Comparison of ENCODE assay signal across 8 cellular contexts in the genomic region with DNA sequence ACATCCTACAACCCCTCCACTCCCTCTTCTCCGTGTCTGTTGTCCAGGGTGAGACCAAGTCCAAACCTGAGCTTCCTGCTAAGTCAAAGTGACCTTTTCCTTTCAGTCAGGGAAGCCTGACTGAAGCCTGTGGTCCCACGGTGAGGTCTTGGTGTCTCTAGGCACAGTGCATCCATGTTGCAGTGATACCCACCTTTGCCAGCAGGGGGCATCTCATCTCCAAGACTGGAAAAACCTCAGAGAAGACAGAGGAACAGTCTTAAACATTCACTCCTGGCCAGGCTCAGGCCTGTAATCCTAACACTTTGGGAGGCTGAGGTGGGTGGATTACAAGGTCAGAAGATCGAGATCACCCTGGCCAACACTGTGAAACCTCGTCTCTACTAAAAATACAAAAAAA. TPM values are rescaled to one million over a fixed set of nuclear protein-coding genes. Genes with fewer than 3 reads are reported as not detected.
A peak's percentile ranks its signal among the peaks of the same experiment; 100 is the strongest.
DNase-seq lines count a peak whose midpoint lies in the region; ATAC-seq and TF ChIP-seq lines count a peak whose summit lies in the region.
"Not testable (repeated sequence)": the region's sequence is repeated elsewhere in the genome, so short reads cannot be mapped to it uniquely, and the experiment has no call there.

No MANE protein-coding gene starts in this region.

- H3K4me1 ChIP-seq in heart right ventricle; aorta (ENCODE audit: control insufficient read depth in 1 of 2, insufficient read depth in 2 of 2, low read length in 2 of 2): not testable (repeated sequence)

- peak; percentile 51 for TF ChIP-seq CTCF in astrocyte of the spinal cord (IDR thresholded peaks at IDR 0.05; ENCODE audit: low read depth, low read length)
- peak in 7 of 9 donors; percentile 17 to 58 (median 25) for TF ChIP-seq CTCF in heart right ventricle (IDR thresholded peaks at IDR 0.05)
- peak; percentile 44 for TF ChIP-seq CTCF in osteocyte (IDR thresholded peaks at IDR 0.05)

- not testable (repeated sequence) for H3K4me3 ChIP-seq in astrocyte of the spinal cord (ENCODE audit: low read depth, low read length); heart right ventricle; aorta (ENCODE audit: low read length in 2 of 2)

- H3K9me3 ChIP-seq in heart right ventricle; aorta (ENCODE audit: control insufficient read depth, low read length): not testable (repeated sequence)

- intact Hi-C loops in heart right ventricle (cut with DNase I); aorta (cut with DNase I): not testable (repeated sequence)

- H3K9me3 Mint-ChIP-seq in osteocyte (ENCODE audit: unreplicated experiment): not testable (repeated sequence)

- not testable (repeated sequence) for H3K4me1 Mint-ChIP-seq in osteocyte (ENCODE audit: unreplicated experiment)

- not testable (repeated sequence) for H3K27me3 Mint-ChIP-seq in osteocyte (ENCODE audit: unreplicated experiment)

- H3K27ac ChIP-seq in heart right ventricle; aorta (ENCODE audit: low read depth in 1 of 2, low read length in 2 of 2): not testable (repeated sequence)

- in situ Hi-C loops in astrocyte of the spinal cord (cut with HindIII; ENCODE audit: low sequenced_read_pairs): not testable (repeated sequence)

- not testable (repeated sequence) for H3K27ac Mint-ChIP-seq in osteocyte (ENCODE audit: unreplicated experiment)

- H3K36me3 Mint-ChIP-seq in osteocyte (ENCODE audit: unreplicated experiment): not testable (repeated sequence)

- peak; percentile 50 for ATAC-seq in HG02798 (IDR thresholded peaks at IDR 0.05; ENCODE audit: poor library complexity, unreplicated experiment)
- ATAC-seq in heart right ventricle: not testable (repeated sequence)
- ATAC-seq in aorta (ENCODE audit: low FRiP score): peak; percentile 29

- H3K27me3 ChIP-seq in heart right ventricle: peaks cover 0 to 43% (median 0%) of the 10 kb centered on the region in 7 donors
- not testable (repeated sequence) for H3K27me3 ChIP-seq in aorta (ENCODE audit: control insufficient read depth in 1 of 2, insufficient read depth in 2 of 2, low read length in 1 of 2)

- H3K36me3 ChIP-seq in heart right ventricle; aorta (ENCODE audit: control insufficient read depth in 1 of 2, insufficient read depth in 2 of 2, low read length in 1 of 2): not testable (repeated sequence)

- DNase-seq in GM04504 (ENCODE audit: low read depth) (peak; percentile 14), NCI-H2227 (lab: John Stamatoyannopoulos, UW; ENCODE audit: unreplicated experiment) (peak; percentile 14), astrocyte of the spinal cord (ENCODE audit: low read depth, low spot score) (peak; percentile 10)
- DNase-seq in activated CD4-positive, CD25-positive, alpha-beta regulatory T cell treated with anti-CD3 and anti-CD28 coated beads, Interleukin-2, amount 50 U/mL, for 72 hours: peak; percentile 63
- DNase-seq in heart right ventricle; osteocyte (ENCODE audit: extremely low spot score, unreplicated experiment); aorta: not testable (repeated sequence)

- H3K4me3 Mint-ChIP-seq in osteocyte (ENCODE audit: unreplicated experiment): not testable (repeated sequence)

- WGBS in heart right ventricle, 2 donors: 29 to 32% methylated on average over 4 of the region's 4 CpGs
- 28 to 42% methylated on average over 4 of the region's 4 CpGs for WGBS in aorta, 2 donors

RNA-seq across cellular contexts. Expression of gene XAGE2, which starts 23.4 kb away (rescaled TPM):
- total RNA-seq in heart right ventricle (not detected), osteocyte (not detected in 2 replicates), aorta (not detected)
- polyA plus RNA-seq in heart right ventricle (not detected), aorta (under 1 TPM in 1 of 2 donors, not detected in 1; 0.90 TPM)
